Comparison of ENCODE assay signal across 1 cellular context in genomic region chr9:129104051-129104450, GRCh38.
A peak's percentile ranks its signal among the peaks of the same experiment; 100 is the strongest.
TF ChIP-seq lines count a peak whose summit lies in the region.

No MANE protein-coding gene starts in this region.

TF ChIP-seq in K562, 482 proteins besides CTCF, POLR2A, EP300 and RAD21:
- no peak for TF ChIP-seq TGIF2 (CRISPR knock-in tag; IDR thresholded peaks at IDR 0.05)
- TF ChIP-seq ZBTB33 (CRISPR knock-in tag; IDR thresholded peaks at IDR 0.05) = peak; percentile 60; the same call in 1 of the 2 replicates
